ENCODE assay signal across 28 cellular contexts in genomic region chr4:51859476-51860032, GRCh38. TPM values are rescaled to one million over a fixed set of nuclear protein-coding genes. Genes with fewer than 3 reads are reported as not detected.
DNase-seq lines count a peak whose midpoint lies in the region; ATAC-seq and TF ChIP-seq lines count a peak whose summit lies in the region.
"Had no signal": no experiment of that assay in that cellular context is flagged by ENCODE, and none has a peak within 500 bp of the region (broad histone marks: within the 10 kb centered on the region; RNA-seq: fewer than 3 reads in every experiment).

No MANE protein-coding gene starts in this region.

- no peak for ATAC-seq in GM18868 (IDR thresholded peaks at IDR 0.05; ENCODE audit: unreplicated experiment)
- ATAC-seq in foreskin keratinocyte = no peak
- ATAC-seq: activated CD8-positive, alpha-beta T cell treated with anti-CD3 and anti-CD28 coated beads for 36 hours; Right ventricle myocardium inferior; stimulated activated naive CD8-positive, alpha-beta T cell treated with anti-CD3 and anti-CD28 coated beads, Interleukin-15, Interleukin-2, amounts not matched to agents 100 U/mL and 50 U/mL, for 24 hours had no signal

- H3K4me1 Mint-ChIP-seq in CD4-positive, alpha-beta memory T cell = peaks cover 19 to 40% (median 31%) of the 10 kb centered on the region in 4 donors

- no peaks in the 10 kb centered on the region for H3K27me3 ChIP-seq in mesenchymal stem cell (ENCODE audit: control insufficient read depth in 1 of 2, insufficient read depth in 1 of 2, low read length in 2 of 2)
- no peaks in the 10 kb centered on the region for H3K27me3 ChIP-seq in CD4-positive, alpha-beta memory T cell (ENCODE audit: insufficient read depth, low read length)
- no peaks in the 10 kb centered on the region for H3K27me3 ChIP-seq in foreskin keratinocyte
- H3K27me3 ChIP-seq: BLaER1, ovary had no signal

- H4K8ac ChIP-seq in mesenchymal stem cell (ENCODE audit: low read length) = no peak overlapping the region

- H3K27me3 Mint-ChIP-seq in CD4-positive, alpha-beta memory T cell = no peaks in the 10 kb centered on the region
- H3K27me3 Mint-ChIP-seq: activated CD8-positive, alpha-beta T cell treated with anti-CD3 and anti-CD28 coated beads for 36 hours had no signal

- CTCF ChIA-PET in CD4-positive, alpha-beta memory T cell (lab: Charles Lee; ENCODE audit: partially characterized antibody) = no interaction called here

- WGBS in mesenchymal stem cell = 100% methylated on average over 4 of the region's 4 CpGs
- 43% methylated on average over 4 of the region's 4 CpGs for WGBS in urinary bladder

- no peak overlapping the region for H4K91ac ChIP-seq in mesenchymal stem cell (ENCODE audit: low read length)

- H2AFZ ChIP-seq in mesenchymal stem cell (ENCODE audit: low read depth, low read length) = no peak overlapping the region

- H3K4me2 ChIP-seq in mesenchymal stem cell (ENCODE audit: low read length, poor library complexity, severe bottlenecking) = no peak overlapping the region
- H3K4me2 ChIP-seq: BLaER1 had no signal

- H3K9me3 ChIP-seq in mesenchymal stem cell (ENCODE audit: control insufficient read depth, low read length) = no peaks in the 10 kb centered on the region
- H3K9me3 ChIP-seq in CD4-positive, alpha-beta memory T cell (ENCODE audit: control insufficient read depth in 1 of 2, low read length in 2 of 2) = no peaks in the 10 kb centered on the region
- H3K9me3 ChIP-seq: BLaER1, ovary, thoracic aorta had no signal

- intact Hi-C loops in CD4-positive, alpha-beta memory T cell (cut with micrococcal nuclease) = no loop called here

- no peak overlapping the region for H2BK15ac ChIP-seq in mesenchymal stem cell (ENCODE audit: low read depth, poor library complexity, severe bottlenecking)

- H3K9ac ChIP-seq in mesenchymal stem cell (ENCODE audit: low read length) = peak overlapping the region; percentile 3
- H3K9ac ChIP-seq: BLaER1 had no signal

- H3K4me3 Mint-ChIP-seq in CD4-positive, alpha-beta memory T cell = no peak overlapping the region
- H3K4me3 Mint-ChIP-seq: activated CD8-positive, alpha-beta T cell treated with anti-CD3 and anti-CD28 coated beads for 36 hours; activated naive CD4-positive, alpha-beta T cell treated with anti-CD3 and anti-CD28 coated beads for 36 hours; activated T-helper 1 cell treated with anti-CD3 and anti-CD28 coated beads, Interleukin-12 subunit alpha, Interleukin-12 subunit beta, Interleukin-2, Interleukin-4 antibody, amounts not matched to agents 30 ng/mL and 10 ng/mL and 1 ng/mL, durations not matched to agents 14 hours and 24 hours and 36 hours; H9; T-helper 2 cell treated with Interferon-gamma antibody and Interleukin-4, amounts not matched to agents 5 μg/mL and 100 μg/mL, for 36 hours had no signal

- no peak overlapping the region for H3K18ac ChIP-seq in mesenchymal stem cell (ENCODE audit: low read depth in 1 of 2, low read length in 2 of 2)

- DNase-seq in amniotic epithelial cell (ENCODE audit: low read depth) = peak; percentile 17
- peak; percentile 52 for DNase-seq in fibroblast of peridontal ligament (ENCODE audit: extremely low read depth)
- no peak for DNase-seq in mesenchymal stem cell
- no peak for DNase-seq in CD4-positive, alpha-beta memory T cell
- no peak for DNase-seq in foreskin keratinocyte
- DNase-seq: activated CD8-positive, alpha-beta memory T cell treated with anti-CD3 and anti-CD28 coated beads, Interleukin-2, amount 50 U/mL, for 48 hours; activated CD8-positive, alpha-beta T cell treated with anti-CD3 and anti-CD28 coated beads for 36 hours; activated naive CD4-positive, alpha-beta T cell treated with anti-CD3 and anti-CD28 coated beads for 36 hours; amygdala; effector CD4-positive, alpha-beta T cell; H9; Kasumi-1; mammary epithelial cell; NCI-H1436 treated with DMSO at 0.1 percent for 48 hours; NCI-H2081 treated with DMSO at 0.1 percent for 48 hours; NCI-H345; ovary; retina; stimulated activated naive CD8-positive, alpha-beta T cell treated with anti-CD3 and anti-CD28 coated beads, Interleukin-15, Interleukin-2, amounts not matched to agents 100 U/mL and 50 U/mL, for 24 hours had no signal

- H3K27ac ChIP-seq in mesenchymal stem cell (ENCODE audit: low read length, poor library complexity, severe bottlenecking) (no peak overlapping the region), urinary bladder (ENCODE audit: low read depth) (peak overlapping the region; percentile 38), foreskin keratinocyte (no peak overlapping the region)
- H3K27ac ChIP-seq in CD4-positive, alpha-beta memory T cell (ENCODE audit: low read depth, low read length) = no peak overlapping the region
- H3K27ac ChIP-seq: BLaER1, HL-60, ovary, skin epidermis, thoracic aorta had no signal

- TF ChIP-seq CTCF in foreskin keratinocyte (conservative IDR thresholded peaks at IDR 0.05) = no peak

- H3K36me3 Mint-ChIP-seq in CD4-positive, alpha-beta memory T cell = peaks cover 13 to 21% of the 10 kb centered on the region in 2 donors

- H3K4me1 ChIP-seq in mesenchymal stem cell (ENCODE audit: control insufficient read depth, insufficient read depth, low read depth, low read length) = no peaks in the 10 kb centered on the region
- H3K4me1 ChIP-seq in urinary bladder (ENCODE audit: insufficient read depth) = no peaks in the 10 kb centered on the region
- H3K4me1 ChIP-seq in CD4-positive, alpha-beta memory T cell (ENCODE audit: insufficient read depth, low read length) = no peaks in the 10 kb centered on the region
- no peaks in the 10 kb centered on the region for H3K4me1 ChIP-seq in foreskin keratinocyte

- H2BK120ac ChIP-seq in mesenchymal stem cell (ENCODE audit: low read depth, low read length) = no peak overlapping the region

- H3K4ac ChIP-seq in mesenchymal stem cell (ENCODE audit: low read depth in 1 of 2, low read length in 2 of 2) = no peak overlapping the region

- H2BK12ac ChIP-seq in mesenchymal stem cell (ENCODE audit: low read length in 2 of 2) = no peak overlapping the region

- no peak overlapping the region for H3K14ac ChIP-seq in mesenchymal stem cell (ENCODE audit: low read length in 2 of 2)

- POLR2A ChIA-PET in CD4-positive, alpha-beta memory T cell (lab: Charles Lee; ENCODE audit: partially characterized antibody) = no interaction called here

- H3K23ac ChIP-seq in mesenchymal stem cell (ENCODE audit: low read length in 2 of 2) = no peak overlapping the region

- no peak overlapping the region for H2AK5ac ChIP-seq in mesenchymal stem cell (ENCODE audit: low read length, severe bottlenecking)

- peaks cover 28% of the 10 kb centered on the region for H3K79me1 ChIP-seq in mesenchymal stem cell (replicated peaks; ENCODE audit: low read length, poor library complexity, severe bottlenecking)

- H2BK5ac ChIP-seq in mesenchymal stem cell (ENCODE audit: low read depth, low read length, poor library complexity, severe bottlenecking) = no peak overlapping the region

- no peaks in the 10 kb centered on the region for H3K9me3 Mint-ChIP-seq in CD4-positive, alpha-beta memory T cell
- H3K9me3 Mint-ChIP-seq: activated CD8-positive, alpha-beta T cell treated with anti-CD3 and anti-CD28 coated beads for 36 hours; activated naive CD4-positive, alpha-beta T cell treated with anti-CD3 and anti-CD28 coated beads for 36 hours; activated T-helper 1 cell treated with anti-CD3 and anti-CD28 coated beads, Interleukin-12 subunit alpha, Interleukin-12 subunit beta, Interleukin-2, Interleukin-4 antibody, amounts not matched to agents 30 ng/mL and 10 ng/mL and 1 ng/mL, durations not matched to agents 14 hours and 24 hours and 36 hours; H9; T-helper 2 cell treated with Interferon-gamma antibody and Interleukin-4, amounts not matched to agents 5 μg/mL and 100 μg/mL, for 36 hours had no signal

- H3K4me3 ChIP-seq in mesenchymal stem cell (ENCODE audit: insufficient read depth in 1 of 2, low read depth in 1 of 2, low read length in 2 of 2) (no peak overlapping the region), urinary bladder (ENCODE audit: low read depth, low read length) (no peak overlapping the region)
- no peak overlapping the region for H3K4me3 ChIP-seq in CD4-positive, alpha-beta memory T cell (ENCODE audit: low read length in 2 of 2)
- H3K4me3 ChIP-seq: BLaER1, ovary, skin epidermis, thoracic aorta had no signal

- H3K36me3 ChIP-seq in mesenchymal stem cell (ENCODE audit: control insufficient read depth in 1 of 2, insufficient read depth in 2 of 2, low read depth in 1 of 2, low read length in 2 of 2) (peaks cover 3 to 27% of the 10 kb centered on the region in 2 experiments), urinary bladder (ENCODE audit: insufficient read depth) (no peaks in the 10 kb centered on the region)
- no peaks in the 10 kb centered on the region for H3K36me3 ChIP-seq in CD4-positive, alpha-beta memory T cell (ENCODE audit: insufficient read depth, low read length)
- H3K36me3 ChIP-seq: ovary, thoracic aorta had no signal

- H3K27ac Mint-ChIP-seq in CD4-positive, alpha-beta memory T cell = no peak overlapping the region
- H3K27ac Mint-ChIP-seq: activated CD8-positive, alpha-beta T cell treated with anti-CD3 and anti-CD28 coated beads for 36 hours; activated naive CD4-positive, alpha-beta T cell treated with anti-CD3 and anti-CD28 coated beads for 36 hours; activated T-helper 1 cell treated with anti-CD3 and anti-CD28 coated beads, Interleukin-12 subunit alpha, Interleukin-12 subunit beta, Interleukin-2, Interleukin-4 antibody, amounts not matched to agents 30 ng/mL and 10 ng/mL and 1 ng/mL, durations not matched to agents 14 hours and 24 hours and 36 hours; T-helper 2 cell treated with Interferon-gamma antibody and Interleukin-4, amounts not matched to agents 5 μg/mL and 100 μg/mL, for 36 hours had no signal

RNA-seq across cellular contexts. Expression of gene DCUN1D4, which starts 16.6 kb away (rescaled TPM):
- polyA plus RNA-seq in mesenchymal stem cell (2013, experiment 1 of 2) = 20.4 TPM
- polyA plus RNA-seq in mesenchymal stem cell (2013, experiment 2 of 2) = 21.4 TPM
- total RNA-seq in urinary bladder (80.3 TPM), foreskin keratinocyte (28.3 and 29.2 TPM in 2 replicates)
- polyA plus RNA-seq in urinary bladder (32.3 TPM), foreskin keratinocyte (7.7 and 9.3 TPM in 2 replicates)
- total RNA-seq in CD4-positive, alpha-beta memory T cell = 10 to 100 TPM; 54.0 to 58.9 TPM
- 10 to 100 TPM; 13.5 to 22.3 TPM for polyA plus RNA-seq in CD4-positive, alpha-beta memory T cell

Comparison
In these comparisons a context has a peak if more than half of its experiments do, and no peak if none do; other contexts are left out.
1. DNase-seq: peak in amniotic epithelial cell (single experiment) and fibroblast of peridontal ligament (single experiment); none in mesenchymal stem cell (single experiment), CD4-positive, alpha-beta memory T cell (0 of 5) and foreskin keratinocyte (0 of 2).